ENCODE assay signal across 29 cellular contexts in genomic region chr1:248850124-248850523, GRCh38. TPM values are rescaled to one million over a fixed set of nuclear protein-coding genes. Genes with fewer than 3 reads are reported as not detected.
DNase-seq lines count a peak whose midpoint lies in the region; ATAC-seq, FAIRE-seq and TF ChIP-seq lines count a peak whose summit lies in the region.
"Had no signal": no experiment of that assay in that cellular context is flagged by ENCODE, and none has a peak within 500 bp of the region (broad histone marks: within the 10 kb centered on the region; RNA-seq: fewer than 3 reads in every experiment).

No MANE protein-coding gene starts in this region.

- H3K9ac ChIP-seq in endothelial cell of umbilical vein (replicated peaks; ENCODE audit: extremely low read depth, insufficient read depth, low read length) (no peak overlapping the region), neural progenitor cell (no peak overlapping the region)

- H3K36me3 Mint-ChIP-seq in WTC11 = peaks cover 22% of the 10 kb centered on the region
- H3K36me3 Mint-ChIP-seq in neural progenitor cell = peaks cover 18% of the 10 kb centered on the region

- CTCF ChIA-PET in WTC11 (lab: Charles Lee) (interaction anchor here (2.7 kb wide), 1 partner anchor 9 kb away, joined by 13 read pairs; no protein-coding TSS in a partner anchor), endothelial cell of umbilical vein (lab: Charles Lee) (interaction anchor here (1.0 kb wide), 1 partner anchor 8 kb away, joined by 3 read pairs; no protein-coding TSS in a partner anchor)

- H3K27ac ChIP-seq in cardiac muscle cell (peak overlapping the region; percentile 67), endothelial cell of umbilical vein (ENCODE audit: insufficient read depth, low read depth, low read length) (no peak overlapping the region), neural progenitor cell (no peak overlapping the region)
- H3K27ac ChIP-seq: tibial artery had no signal

- no peak overlapping the region for H3K4me2 ChIP-seq in endothelial cell of umbilical vein (ENCODE audit: insufficient read depth, low read length)
- H3K4me2 ChIP-seq in neural progenitor cell = no peak overlapping the region

- no peak for FAIRE-seq in endothelial cell of umbilical vein (lab: Jason Lieb, UNC)
- FAIRE-seq: bronchial epithelial cell, colon had no signal

- ATAC-seq in left cardiac atrium = no peak
- ATAC-seq in WTC11 = no peak
- ATAC-seq: activated T-cell treated with anti-CD3 and anti-CD28 coated beads, Interleukin-2, amount 50 U/mL, for 4 hours; left colon; Panc1 had no signal

- POLR2A ChIA-PET in WTC11 (lab: Charles Lee) = no interaction called here
- POLR2A ChIA-PET in endothelial cell of umbilical vein (lab: Charles Lee) = interaction anchor here (1.9 kb wide), 1 partner anchor 12 kb away, joined by 6 read pairs; the partner anchor contains the start of gene ZNF672

- BruUV-seq in endothelial cell of umbilical vein (replicated peaks; lab: Mats Ljungman, UMichigan) = TSS peak; percentile 48

- H3K4me3 ChIP-seq in cardiac muscle cell (no peak overlapping the region), endothelial cell of umbilical vein (replicated peaks in 1 of 3; ENCODE audit: insufficient read depth in 1 of 3, low read depth in 1 of 3, low read length in 3 of 3) (no peak overlapping the region), neural progenitor cell (no peak overlapping the region)
- H3K4me3 ChIP-seq: tibial artery had no signal

- no peaks in the 10 kb centered on the region for H3K79me2 ChIP-seq in endothelial cell of umbilical vein (ENCODE audit: control insufficient read depth, insufficient read depth, low read length)
- H3K79me2 ChIP-seq in neural progenitor cell (ENCODE audit: low read depth) = no peaks in the 10 kb centered on the region

- TF ChIP-seq CTCF in cardiac muscle cell (IDR thresholded peaks at IDR 0.05; ENCODE audit: low read depth, low read length) (no peak), WTC11 (IDR thresholded peaks at IDR 0.05) (no peak), endothelial cell of umbilical vein (IDR thresholded peaks at IDR 0.05; ENCODE audit: extremely low read depth in 1 of 2, insufficient read depth in 1 of 2, low read depth in 1 of 2, low read length in 2 of 2) (no peak), GM10266 (IDR thresholded peaks at IDR 0.05; ENCODE audit: control insufficient read depth, insufficient read depth, low read depth, missing control alignments) (no peak), neural progenitor cell (IDR thresholded peaks at IDR 0.05) (no peak)

- H3K9me1 ChIP-seq in endothelial cell of umbilical vein (replicated peaks; ENCODE audit: control insufficient read depth, extremely low read depth, insufficient read depth, low read length) = no peaks in the 10 kb centered on the region

- H3K9me3 ChIP-seq in cardiac muscle cell (ENCODE audit: low read depth) (no peaks in the 10 kb centered on the region), endothelial cell of umbilical vein (replicated peaks; ENCODE audit: control insufficient read depth, insufficient read depth, low read length) (no peaks in the 10 kb centered on the region), neural progenitor cell (ENCODE audit: low read depth) (no peaks in the 10 kb centered on the region)
- H3K9me3 ChIP-seq: Caco-2, neutrophil, tibial artery had no signal

- H3K27ac Mint-ChIP-seq in WTC11 = 0 out of 2 replicates have a peak overlapping the region, but pooled peaks have one; percentile 44
- no peak overlapping the region for H3K27ac Mint-ChIP-seq in neural progenitor cell
- H3K27ac Mint-ChIP-seq: progenitor cell of endocrine pancreas had no signal

- H2AFZ ChIP-seq in endothelial cell of umbilical vein (ENCODE audit: low read depth, low read length) (no peak overlapping the region), neural progenitor cell (replicated peaks) (no peak overlapping the region)

- H3K4me1 ChIP-seq in cardiac muscle cell (ENCODE audit: low read depth) (no peaks in the 10 kb centered on the region), endothelial cell of umbilical vein (ENCODE audit: control insufficient read depth, extremely low read depth, insufficient read depth, low read length) (no peaks in the 10 kb centered on the region), neural progenitor cell (no peaks in the 10 kb centered on the region)
- H3K4me1 ChIP-seq: Caco-2, tibial artery had no signal

- no peaks in the 10 kb centered on the region for H4K20me1 ChIP-seq in endothelial cell of umbilical vein (replicated peaks; ENCODE audit: control insufficient read depth, extremely low read depth, insufficient read depth, low read length)
- H4K20me1 ChIP-seq in neural progenitor cell (ENCODE audit: low read depth) = peaks cover 2% of the 10 kb centered on the region

- intact Hi-C loops in left cardiac atrium (cut with DNase I) = no loop called here
- intact Hi-C loops in endothelial cell of umbilical vein (cut with micrococcal nuclease) = no loop called here

- no peaks in the 10 kb centered on the region for H3K9me3 Mint-ChIP-seq in WTC11
- H3K9me3 Mint-ChIP-seq in neural progenitor cell = no peaks in the 10 kb centered on the region
- H3K9me3 Mint-ChIP-seq: activated T-cell treated with anti-CD3 and anti-CD28 coated beads, Interleukin-2, amount 50 U/mL, for 4 hours had no signal

- dilution Hi-C loops in endothelial cell of umbilical vein (cut with MboI; ENCODE audit: extremely low pct_ligation_motif_present, low sequenced_read_pairs) = no loop called here

- TF ChIP-seq POLR2A in endothelial cell of umbilical vein (IDR thresholded peaks at IDR 0.05; ENCODE audit: low read depth, low read length) = no peak

- H3K36me3 ChIP-seq in cardiac muscle cell (peaks cover 38% of the 10 kb centered on the region), endothelial cell of umbilical vein (ENCODE audit: control insufficient read depth in 2 of 2, extremely low read depth in 1 of 2, insufficient read depth in 2 of 2, low read length in 2 of 2) (peaks cover 6 to 30% of the 10 kb centered on the region in 2 experiments), neural progenitor cell (no peaks in the 10 kb centered on the region)

- H3F3A ChIP-seq in neural progenitor cell (ENCODE audit: low read depth) = no peaks in the 10 kb centered on the region

- no peaks in the 10 kb centered on the region for H3K27me3 ChIP-seq in cardiac muscle cell
- H3K27me3 ChIP-seq in endothelial cell of umbilical vein (ENCODE audit: control insufficient read depth in 2 of 2, insufficient read depth in 2 of 2, low read length in 2 of 2) = no peaks in the 10 kb centered on the region
- no peaks in the 10 kb centered on the region for H3K27me3 ChIP-seq in neural progenitor cell
- H3K27me3 ChIP-seq: neutrophil, tibial artery had no signal

- H3K4me1 Mint-ChIP-seq in WTC11 = no peaks in the 10 kb centered on the region
- H3K4me1 Mint-ChIP-seq in neural progenitor cell = no peaks in the 10 kb centered on the region

- no peak for DNase-seq in cardiac muscle cell (ENCODE audit: low read depth in 1 of 2, low spot score in 1 of 2)
- no peak for DNase-seq in left cardiac atrium
- no peak for DNase-seq in WTC11 (ENCODE audit: low spot score)
- no peak for DNase-seq in endothelial cell of umbilical vein (ENCODE audit: low read depth, low spot score)
- peak; percentile 20 for DNase-seq in stimulated activated CD8-positive, alpha-beta memory T cell treated with anti-CD3 and anti-CD28 coated beads, Interleukin-4, amount 100 ng/mL, for 48 hours
- no peak for DNase-seq in GM10266 (ENCODE audit: extremely low spot score)
- DNase-seq in neural progenitor cell (ENCODE audit: low spot score) = no peak
- DNase-seq in stimulated activated CD4-positive, alpha-beta T cell treated with anti-CD3 and anti-CD28 coated beads, Interleukin-2, amount 100 ng/mL, for 48 hours = no peak
- DNase-seq: activated CD4-positive, alpha-beta T cell treated with anti-CD3 and anti-CD28 coated beads for 1 hour; activated T-cell treated with anti-CD3 and anti-CD28 coated beads, Interleukin-2, amount 50 U/mL, for 4 hours; anterior cingulate cortex; C1 segment of cervical spinal cord; Caco-2; effector CD4-positive, alpha-beta T cell; HCEC 1CT; hypothalamus; IMR-90; left colon; NCI-H146; NCI-H2107; NCI-H345; SHP77; stimulated activated CD4-positive, alpha-beta T cell treated with anti-CD3 and anti-CD28 coated beads, Interleukin-4, amount 100 ng/mL, for 24 hours had no signal

- H3K27me3 Mint-ChIP-seq in WTC11 (ENCODE audit: low read depth) = no peaks in the 10 kb centered on the region
- H3K27me3 Mint-ChIP-seq in neural progenitor cell (ENCODE audit: insufficient read depth, low read depth) = peaks cover 4% of the 10 kb centered on the region
- H3K27me3 Mint-ChIP-seq: progenitor cell of endocrine pancreas had no signal

- H3K4me3 Mint-ChIP-seq in WTC11 = no peak overlapping the region
- H3K4me3 Mint-ChIP-seq in neural progenitor cell = no peak overlapping the region
- H3K4me3 Mint-ChIP-seq: activated T-cell treated with anti-CD3 and anti-CD28 coated beads, Interleukin-2, amount 50 U/mL, for 4 hours had no signal

RNA-seq across cellular contexts. Expression of gene ZNF692, which starts 8.8 kb away (rescaled TPM):
- total RNA-seq in cardiac muscle cell (101 and 128 TPM in 2 replicates), left cardiac atrium (10 to 100 TPM; 16.3 to 22.3 TPM), WTC11 (2021) (50.7 to 59.1 TPM (median 56.0 TPM) in 3 replicates), endothelial cell of umbilical vein (36.6 and 38.6 TPM in 2 replicates), neural progenitor cell (ENCODE audit: low replicate concordance) (37.8 and 84.9 TPM in 2 replicates)
- polyA plus RNA-seq in cardiac muscle cell (98.9 and 109 TPM in 2 replicates), endothelial cell of umbilical vein (32.6 and 33.6 TPM in 2 replicates)
- polyA plus RNA-seq in endothelial cell of umbilical vein (2011; cell fraction: cytosol; rRNA removed) = 16.3 and 22.5 TPM in 2 replicates
- 241 TPM in 2 replicates for polyA plus RNA-seq in endothelial cell of umbilical vein (2011; cell fraction: nucleus; rRNA removed)
- 21.9 and 23.0 TPM in 2 replicates for polyA plus RNA-seq in endothelial cell of umbilical vein (2012)
- polyA minus RNA-seq in endothelial cell of umbilical vein = 13.2 and 18.1 TPM in 2 replicates
- polyA minus RNA-seq in endothelial cell of umbilical vein (2011; cell fraction: cytosol; rRNA and poly(A)+ RNA removed) = 12.1 TPM
- polyA minus RNA-seq in endothelial cell of umbilical vein (2011; cell fraction: nucleus; rRNA and poly(A)+ RNA removed) = 17.5 and 21.1 TPM in 2 replicates

RNA-seq across cellular contexts. Expression of gene ZNF672, which starts 12.1 kb away (rescaled TPM):
- 66.3 and 72.5 TPM in 2 replicates for total RNA-seq in cardiac muscle cell
- 56.1 and 59.2 TPM in 2 replicates for polyA plus RNA-seq in cardiac muscle cell
- 10 to 100 TPM; 41.6 to 42.2 TPM for total RNA-seq in left cardiac atrium
- 34.1 to 37.9 TPM (median 34.6 TPM) in 3 replicates for total RNA-seq in WTC11 (2021)
- 20.1 and 21.5 TPM in 2 replicates for total RNA-seq in endothelial cell of umbilical vein
- 29.6 and 30.6 TPM in 2 replicates for polyA plus RNA-seq in endothelial cell of umbilical vein
- 17.8 TPM in 2 replicates for polyA plus RNA-seq in endothelial cell of umbilical vein (2011; cell fraction: cytosol; rRNA removed)
- 18.1 and 18.4 TPM in 2 replicates for polyA plus RNA-seq in endothelial cell of umbilical vein (2011; cell fraction: nucleus; rRNA removed)
- 9.1 and 9.4 TPM in 2 replicates for polyA plus RNA-seq in endothelial cell of umbilical vein (2012)
- 23.9 and 28.1 TPM in 2 replicates for polyA minus RNA-seq in endothelial cell of umbilical vein
- 33.8 TPM for polyA minus RNA-seq in endothelial cell of umbilical vein (2011; cell fraction: cytosol; rRNA and poly(A)+ RNA removed)
- polyA minus RNA-seq in endothelial cell of umbilical vein (2011; cell fraction: nucleus; rRNA and poly(A)+ RNA removed) = 14.1 and 14.7 TPM in 2 replicates
- 16.9 and 35.5 TPM in 2 replicates for total RNA-seq in neural progenitor cell (ENCODE audit: low replicate concordance)

RNA-seq across cellular contexts. Expression of gene SH3BP5L, which starts 24.4 kb away (rescaled TPM):
- total RNA-seq in cardiac muscle cell = 34.8 and 39.7 TPM in 2 replicates
- polyA plus RNA-seq in cardiac muscle cell = 11.0 and 14.1 TPM in 2 replicates
- total RNA-seq in left cardiac atrium = 10 to 100 TPM; 15.1 to 18.5 TPM
- total RNA-seq in WTC11 (2021) = 28.3 to 32.9 TPM (median 28.3 TPM) in 3 replicates
- total RNA-seq in endothelial cell of umbilical vein = 24.7 and 26.5 TPM in 2 replicates
- 22.9 and 24.7 TPM in 2 replicates for polyA plus RNA-seq in endothelial cell of umbilical vein
- polyA plus RNA-seq in endothelial cell of umbilical vein (2011; cell fraction: cytosol; rRNA removed) = 20.0 and 23.7 TPM in 2 replicates
- 34.8 and 35.9 TPM in 2 replicates for polyA plus RNA-seq in endothelial cell of umbilical vein (2011; cell fraction: nucleus; rRNA removed)
- polyA plus RNA-seq in endothelial cell of umbilical vein (2012) = 12.4 TPM in 2 replicates
- 23.0 and 29.6 TPM in 2 replicates for polyA minus RNA-seq in endothelial cell of umbilical vein
- polyA minus RNA-seq in endothelial cell of umbilical vein (2011; cell fraction: cytosol; rRNA and poly(A)+ RNA removed) = 11.8 TPM
- 24.3 and 29.0 TPM in 2 replicates for polyA minus RNA-seq in endothelial cell of umbilical vein (2011; cell fraction: nucleus; rRNA and poly(A)+ RNA removed)
- total RNA-seq in neural progenitor cell (ENCODE audit: low replicate concordance) = 9.6 and 30.8 TPM in 2 replicates

RNA-seq across cellular contexts. Expression of gene PGBD2, which starts 55.9 kb away (rescaled TPM):
- 4.0 and 8.0 TPM in 2 replicates for total RNA-seq in cardiac muscle cell
- 4.8 and 5.8 TPM in 2 replicates for polyA plus RNA-seq in cardiac muscle cell
- total RNA-seq in left cardiac atrium = 1 to 10 TPM; 3.5 TPM
- total RNA-seq in WTC11 (2021) = 6.5 to 6.9 TPM (median 6.6 TPM) in 3 replicates
- total RNA-seq in endothelial cell of umbilical vein = 5.2 and 5.9 TPM in 2 replicates
- 5.4 and 6.1 TPM in 2 replicates for polyA plus RNA-seq in endothelial cell of umbilical vein
- polyA plus RNA-seq in endothelial cell of umbilical vein (2011; cell fraction: cytosol; rRNA removed) = 4.9 and 5.2 TPM in 2 replicates
- 19.3 and 22.0 TPM in 2 replicates for polyA plus RNA-seq in endothelial cell of umbilical vein (2011; cell fraction: nucleus; rRNA removed)
- 3.5 and 5.4 TPM in 2 replicates for polyA plus RNA-seq in endothelial cell of umbilical vein (2012)
- polyA minus RNA-seq in endothelial cell of umbilical vein = 9.1 and 13.1 TPM in 2 replicates
- 4.6 TPM for polyA minus RNA-seq in endothelial cell of umbilical vein (2011; cell fraction: cytosol; rRNA and poly(A)+ RNA removed)
- polyA minus RNA-seq in endothelial cell of umbilical vein (2011; cell fraction: nucleus; rRNA and poly(A)+ RNA removed) = 4.4 and 5.6 TPM in 2 replicates
- 7.9 and 11.2 TPM in 2 replicates for total RNA-seq in neural progenitor cell (ENCODE audit: low replicate concordance)
